ENCODE assay signal across 8 cellular contexts in the genomic region with DNA sequence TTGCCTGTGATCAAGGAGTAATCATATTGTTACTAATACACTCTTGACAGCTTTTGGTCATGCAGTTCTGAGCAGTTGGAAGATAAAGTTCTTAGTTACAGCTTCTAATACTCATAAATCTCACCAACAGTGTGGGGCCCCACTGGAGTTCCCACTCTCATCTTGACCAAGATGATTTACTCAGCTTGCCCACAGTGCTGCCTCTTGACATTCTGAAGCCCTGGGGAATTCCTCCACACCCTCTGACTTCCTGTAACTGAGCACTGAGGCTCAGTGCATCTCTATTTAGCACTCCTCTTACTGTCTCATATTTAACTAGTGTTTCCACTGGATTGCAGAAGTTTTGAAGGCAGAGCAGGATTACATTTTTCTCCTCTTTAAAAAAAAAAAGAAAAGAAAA. TPM values are rescaled to one million over a fixed set of nuclear protein-coding genes. Genes with fewer than 3 reads are reported as not detected.
DNase-seq lines count a peak whose midpoint lies in the region; ATAC-seq and TF ChIP-seq lines count a peak whose summit lies in the region.

No MANE protein-coding gene starts in this region.

- peak; percentile 90 for DNase-seq in NCI-H82 (lab: John Stamatoyannopoulos, UW)
- peak; percentile 29 for DNase-seq in activated T-cell treated with anti-CD3 and anti-CD28 coated beads for 1 hour (ENCODE audit: low read depth)
- peak; percentile 86 for DNase-seq in stimulated activated CD4-positive, alpha-beta T cell treated with anti-CD3 and anti-CD28 coated beads, Interleukin-4, amount 100 ng/mL, for 24 hours
- no peak for DNase-seq in iPS-NIHi11 (ENCODE audit: low spot score)
- no peak for DNase-seq in prostate gland (ENCODE audit: low spot score)

- H3K36me3 ChIP-seq in gastroesophageal sphincter: no peaks in the 10 kb centered on the region
- no peaks in the 10 kb centered on the region for H3K36me3 ChIP-seq in prostate gland

- H3K27ac ChIP-seq in gastroesophageal sphincter (peak overlapping the region; percentile 15 to 61 (median 36)), prostate gland (no peak overlapping the region)

- H3K9me3 ChIP-seq in gastroesophageal sphincter (no peaks in the 10 kb centered on the region), prostate gland (no peaks in the 10 kb centered on the region)

- TF ChIP-seq CTCF in gastroesophageal sphincter (IDR thresholded peaks at IDR 0.05): no peak
- no peak for TF ChIP-seq CTCF in prostate gland (IDR thresholded peaks at IDR 0.05)

- TF ChIP-seq EP300 in gastroesophageal sphincter (IDR thresholded peaks at IDR 0.05): no peak

- intact Hi-C loops in prostate gland (cut with DNase I): no loop called here

- TF ChIP-seq POLR2A in gastroesophageal sphincter (IDR thresholded peaks at IDR 0.05) (no peak), prostate gland (IDR thresholded peaks at IDR 0.05) (no peak)

- peaks cover 16 to 81% (median 38%) of the 10 kb centered on the region in 3 donors for H3K4me1 ChIP-seq in gastroesophageal sphincter
- H3K4me1 ChIP-seq in prostate gland (replicated peaks): peaks cover 13% of the 10 kb centered on the region

- H3K4me3 ChIP-seq in gastroesophageal sphincter: no peak overlapping the region
- no peak overlapping the region for H3K4me3 ChIP-seq in prostate gland

- ATAC-seq in GM18499 (IDR thresholded peaks at IDR 0.05; ENCODE audit: insufficient read depth, unreplicated experiment): peak; percentile 59
- peak; percentile 56 for ATAC-seq in HG02588 (IDR thresholded peaks at IDR 0.05; ENCODE audit: unreplicated experiment)
- no peak for ATAC-seq in gastroesophageal sphincter

- no peaks in the 10 kb centered on the region for H3K27me3 ChIP-seq in gastroesophageal sphincter
- no peaks in the 10 kb centered on the region for H3K27me3 ChIP-seq in prostate gland (replicated peaks; ENCODE audit: insufficient read depth)

RNA-seq across cellular contexts. Expression of a gene that starts 1.9 kb away (rescaled TPM):
- total RNA-seq in gastroesophageal sphincter (100 to 1,000 TPM; 153 to 184 (median 170) TPM), prostate gland (100 to 1,000 TPM; 102 to 169 TPM)

RNA-seq across cellular contexts. Expression of a gene that starts 2.6 kb away (rescaled TPM):
- total RNA-seq in gastroesophageal sphincter: 10 to 100 TPM; 49.8 to 67.6 (median 54.7) TPM
- 10 to 100 TPM; 45.5 to 50.6 TPM for total RNA-seq in prostate gland

RNA-seq across cellular contexts. Expression of a gene that starts 30.7 kb away (rescaled TPM):
- 10 to 100 TPM; 31.2 to 43.3 (median 36.3) TPM for total RNA-seq in gastroesophageal sphincter
- total RNA-seq in prostate gland: 10 to 100 TPM; 24.9 to 29.1 TPM

RNA-seq across cellular contexts. Expression of a gene that starts 39.6 kb away (rescaled TPM):
- total RNA-seq in gastroesophageal sphincter: 1 to 10 TPM in 3 of 4 donors, under 1 TPM in 1; 0.99 to 4.0 (median 2.6) TPM
- under 1 TPM in 1 of 2 donors, not detected in 1; 0.50 TPM for total RNA-seq in prostate gland

Comparison
In these comparisons a context has a peak if more than half of its experiments do, and no peak if none do; other contexts are left out.
1. DNase-seq: peak in NCI-H82 (single experiment), activated T-cell treated with anti-CD3 and anti-CD28 coated beads for 1 hour (single experiment) and stimulated activated CD4-positive, alpha-beta T cell treated with anti-CD3 and anti-CD28 coated beads, Interleukin-4, amount 100 ng/mL, for 24 hours (single experiment); none in iPS-NIHi11 (single experiment) and prostate gland (single experiment).
2. H3K27ac ChIP-seq: peak in gastroesophageal sphincter (4 of 4); none in prostate gland (0 of 2).